8 cellular contexts compared by ENCODE assay signal in the genomic region with DNA sequence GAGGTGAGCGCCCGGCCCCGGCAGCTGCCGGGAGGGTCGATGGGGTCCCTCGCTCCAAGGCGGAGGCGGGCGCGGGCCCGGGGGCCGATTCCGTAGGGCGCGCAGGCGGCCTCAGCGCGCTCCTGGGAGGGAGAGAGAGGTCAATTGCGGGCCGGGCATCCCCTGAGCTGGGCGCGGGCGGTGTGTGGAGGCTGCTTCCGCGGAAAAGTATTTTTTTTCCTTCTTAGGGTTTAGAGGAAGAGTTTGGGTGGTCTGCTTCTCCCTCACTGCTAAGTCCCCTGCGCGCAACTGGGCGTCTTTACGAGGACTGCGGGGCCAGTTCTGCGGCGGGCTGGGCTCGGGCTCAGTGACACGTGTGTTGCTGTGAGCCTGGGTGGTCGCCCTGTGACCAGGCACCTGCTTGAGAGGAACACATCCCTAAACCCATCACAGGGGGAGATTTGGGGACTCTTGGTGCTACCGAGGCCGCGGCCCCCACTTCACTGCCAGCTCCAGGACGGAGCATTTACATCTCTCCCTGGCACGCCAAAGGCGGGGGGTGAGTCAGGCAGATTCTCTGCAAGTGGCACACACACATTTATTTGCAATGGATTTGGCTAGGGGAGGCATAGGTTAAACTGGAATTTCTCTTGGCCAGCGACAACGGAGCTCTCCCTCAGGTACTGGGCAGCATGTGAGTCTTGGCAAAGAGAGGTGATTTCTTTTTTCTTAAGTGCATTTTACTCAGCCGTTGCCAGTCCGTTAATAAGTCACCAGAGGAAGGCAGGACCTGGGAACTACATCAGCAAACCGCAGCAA.
DNase-seq lines count a peak whose midpoint lies in the region; ATAC-seq and TF ChIP-seq lines count a peak whose summit lies in the region.

No MANE protein-coding gene starts in this region.

- no peaks in the 10 kb centered on the region for H4K20me1 ChIP-seq in H9 (ENCODE audit: control insufficient read depth, insufficient read depth, insufficient read length)

- CTCF ChIA-PET in CD8-positive, alpha-beta T cell (lab: Charles Lee) = interaction anchor here (0.7 to 2.0 kb wide), 3 partner anchors 14 to 29 kb away, joined by 3 to 4 read pairs (median 3); no protein-coding TSS in a partner anchor

- peaks cover 17% of the 10 kb centered on the region for H3K23me2 ChIP-seq in H9 (ENCODE audit: insufficient read length, low read depth, low read length, poor library complexity, severe bottlenecking)

- WGBS in H9 (ENCODE audit: extremely low coverage, insufficient read length, low lambda C conversion rate) = no CpG with 5 or more reads among the region's 46 CpGs

- H3K4me1 ChIP-seq in CD8-positive, alpha-beta T cell (ENCODE audit: insufficient read depth, low read length) = peaks cover 15% of the 10 kb centered on the region
- H3K4me1 ChIP-seq in H9 (ENCODE audit: insufficient read depth, low read length) = no peaks in the 10 kb centered on the region

- H3K27me3 Mint-ChIP-seq in CD8-positive, alpha-beta T cell (ENCODE audit: low read depth) = peaks cover 29% of the 10 kb centered on the region
- H3K27me3 Mint-ChIP-seq in H9 (ENCODE audit: low read depth) = peaks cover 50% of the 10 kb centered on the region

- no peaks in the 10 kb centered on the region for H3K79me2 ChIP-seq in H9 (ENCODE audit: insufficient read depth, low read length)

- H3K4me1 Mint-ChIP-seq in CD8-positive, alpha-beta T cell (ENCODE audit: low read depth) = peaks cover 32% of the 10 kb centered on the region
- peaks cover 12 to 17% of the 10 kb centered on the region in 2 experiments for H3K4me1 Mint-ChIP-seq in H9

- no peak overlapping the region for H4K91ac ChIP-seq in H9 (ENCODE audit: insufficient read length, low read depth, low read length)

- H3K9me3 Mint-ChIP-seq in CD8-positive, alpha-beta T cell = no peaks in the 10 kb centered on the region
- no peaks in the 10 kb centered on the region; a peak in 1 of 5 replicates for H3K9me3 Mint-ChIP-seq in H9

- peak overlapping the region; percentile 38 for H3K4me3 ChIP-seq in CD8-positive, alpha-beta T cell (ENCODE audit: low read depth, low read length)

- H3K27ac Mint-ChIP-seq in CD8-positive, alpha-beta T cell = peak overlapping the region; percentile 30
- peak overlapping the region in 1 of 3 experiments; percentile 27; a peak in 1 of 7 replicates for H3K27ac Mint-ChIP-seq in H9

- peak overlapping the region; percentile 4 for H3K9ac ChIP-seq in H9 (ENCODE audit: extremely low read depth, insufficient read length, low read length)

- no peak overlapping the region for H2BK120ac ChIP-seq in H9 (ENCODE audit: low read depth, low read length, poor library complexity, severe bottlenecking)

- no peak overlapping the region for H4K5ac ChIP-seq in H9 (ENCODE audit: insufficient read length, low read depth, low read length)

- no peaks in the 10 kb centered on the region for H3K79me1 ChIP-seq in H9 (ENCODE audit: insufficient read depth, low read depth, low read length, poor library complexity, severe bottlenecking)

- H2BK20ac ChIP-seq in H9 (ENCODE audit: low read depth, low read length, poor library complexity, severe bottlenecking) = no peak overlapping the region

- no peaks in the 10 kb centered on the region for H3K36me3 ChIP-seq in CD8-positive, alpha-beta T cell (ENCODE audit: insufficient read depth, low read length)

- no peak overlapping the region for H2AK5ac ChIP-seq in H9 (ENCODE audit: insufficient read length, low read length)

- H3K9me3 ChIP-seq in CD8-positive, alpha-beta T cell (ENCODE audit: low read length) = no peaks in the 10 kb centered on the region
- H3K9me3 ChIP-seq in H9 (ENCODE audit: control insufficient read depth, low read depth, low read length) = no peaks in the 10 kb centered on the region

- TF ChIP-seq CTCF in CD8-positive, alpha-beta T cell (IDR thresholded peaks at IDR 0.05) = no peak
- no peak for TF ChIP-seq CTCF in H9 (conservative IDR thresholded peaks at IDR 0.05)

- no peak overlapping the region for H2BK15ac ChIP-seq in H9 (ENCODE audit: low read depth, low read length)

- peak in 4 of 7 experiments; percentile 12 to 54 (median 22) for DNase-seq in CD8-positive, alpha-beta T cell
- DNase-seq in H9 (peak; percentile 56), cerebellum (ENCODE audit: low spot score) (peak; percentile 31), left lobe of liver (ENCODE audit: low spot score) (peak; percentile 76)
- peak; percentile 9 for DNase-seq in stimulated activated CD8-positive, alpha-beta memory T cell treated with anti-CD3 and anti-CD28 coated beads, Interleukin-12 subunit alpha, Interleukin-12 subunit beta, amount 100 ng/mL, for 4 hours (ENCODE audit: low read depth)

- intact Hi-C loops in CD8-positive, alpha-beta T cell (cut with DNase I, micrococcal nuclease) = loop anchor here (5.0 kb wide), 3 partner anchors 75 to 1115 kb away; a partner anchor contains a TSS

- H3K4ac ChIP-seq in H9 (ENCODE audit: low read depth, low read length) = no peak overlapping the region

- no peak overlapping the region for H3K23ac ChIP-seq in H9 (ENCODE audit: insufficient read length, low read depth, low read length)

- no peak overlapping the region for H3T11ph ChIP-seq in H9 (ENCODE audit: low read length)

- H3K4me2 ChIP-seq in H9 (ENCODE audit: insufficient read depth, insufficient read length, low read length) = peak overlapping the region; percentile 92

- POLR2A ChIA-PET in CD8-positive, alpha-beta T cell (lab: Charles Lee) = interaction anchor here (1.5 kb wide), 1 partner anchor 13 kb away, joined by 3 read pairs; no protein-coding TSS in a partner anchor

- no peak overlapping the region for H3K27ac ChIP-seq in CD8-positive, alpha-beta T cell (ENCODE audit: low read depth, low read length)
- no peak overlapping the region for H3K27ac ChIP-seq in H9 (ENCODE audit: insufficient read length, low read depth, low read length)

- no peak overlapping the region for H2BK12ac ChIP-seq in H9 (ENCODE audit: insufficient read length, low read depth, low read length)

- H2BK5ac ChIP-seq in H9 (ENCODE audit: insufficient read length, low read length) = no peak overlapping the region

- H3K14ac ChIP-seq in H9 (ENCODE audit: insufficient read depth, low read length) = no peak overlapping the region; the same call in 1 of the 2 replicates

- H3K27me3 ChIP-seq in CD8-positive, alpha-beta T cell (ENCODE audit: insufficient read depth, low read length) = no peaks in the 10 kb centered on the region
- peaks cover 17% of the 10 kb centered on the region; the same call in 1 of the 2 replicates for H3K27me3 ChIP-seq in H9 (ENCODE audit: insufficient read depth, low read length)

- H4K8ac ChIP-seq in H9 (replicated peaks; ENCODE audit: insufficient read length, low read depth, low read length) = no peak overlapping the region

- no peak overlapping the region for H2AFZ ChIP-seq in H9 (ENCODE audit: low read length)

- H3K36me3 Mint-ChIP-seq in CD8-positive, alpha-beta T cell = peaks cover 1% of the 10 kb centered on the region
- no peaks in the 10 kb centered on the region; a peak in 1 of 7 replicates for H3K36me3 Mint-ChIP-seq in H9 (ENCODE audit: insufficient read depth in 1 of 3, low read depth in 3 of 3)

- ATAC-seq in CD8-positive, alpha-beta T cell = peak; percentile 23
- ATAC-seq in SK-N-SH treated with all-trans-retinoic acid at 6 μM for 48 hours (peak; percentile 34), left lobe of liver (peak; percentile 62), HG03108 (IDR thresholded peaks at IDR 0.05; ENCODE audit: unreplicated experiment) (no peak), GM21723 (IDR thresholded peaks at IDR 0.05; ENCODE audit: unreplicated experiment) (no peak)

- no peak overlapping the region for H3K18ac ChIP-seq in H9 (ENCODE audit: insufficient read length, low read depth, low read length)

- peak overlapping the region; percentile 83 for H3K4me3 Mint-ChIP-seq in CD8-positive, alpha-beta T cell
- peak overlapping the region; percentile 79 to 89 for H3K4me3 Mint-ChIP-seq in H9

- no peak overlapping the region for H3K56ac ChIP-seq in H9 (ENCODE audit: insufficient read length, low read depth, low read length)

TF ChIP-seq in SK-N-SH treated with all-trans-retinoic acid at 6 μM for 48 hours, 23 proteins besides CTCF, POLR2A, EP300 and RAD21 (continues in another document):
- TF ChIP-seq ZNF565 (CRISPR knock-in tag; conservative IDR thresholded peaks at IDR 0.05; ENCODE audit: low read depth) = no peak
- no peak for TF ChIP-seq ZFP3 (CRISPR knock-in tag; IDR thresholded peaks at IDR 0.05)
- TF ChIP-seq, protein P1, sequence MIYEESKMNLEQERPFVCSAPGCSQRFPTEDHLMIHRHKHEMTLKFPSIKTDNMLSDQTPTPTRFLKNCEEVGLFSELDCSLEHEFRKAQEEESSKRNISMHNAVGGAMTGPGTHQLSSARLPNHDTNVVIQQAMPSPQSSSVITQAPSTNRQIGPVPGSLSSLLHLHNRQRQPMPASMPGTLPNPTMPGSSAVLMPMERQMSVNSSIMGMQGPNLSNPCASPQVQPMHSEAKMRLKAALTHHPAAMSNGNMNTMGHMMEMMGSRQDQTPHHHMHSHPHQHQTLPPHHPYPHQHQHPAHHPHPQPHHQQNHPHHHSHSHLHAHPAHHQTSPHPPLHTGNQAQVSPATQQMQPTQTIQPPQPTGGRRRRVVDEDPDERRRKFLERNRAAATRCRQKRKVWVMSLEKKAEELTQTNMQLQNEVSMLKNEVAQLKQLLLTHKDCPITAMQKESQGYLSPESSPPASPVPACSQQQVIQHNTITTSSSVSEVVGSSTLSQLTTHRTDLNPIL (CRISPR knock-in tag; IDR thresholded peaks at IDR 0.05; ENCODE audit: low read depth) = no peak
- no peak for TF ChIP-seq ESRRG (CRISPR knock-in tag; IDR thresholded peaks at IDR 0.05)
- TF ChIP-seq PPARA (CRISPR knock-in tag; IDR thresholded peaks at IDR 0.05; ENCODE audit: borderline replicate concordance) = no peak
- no peak for TF ChIP-seq ISL1 (CRISPR knock-in tag; IDR thresholded peaks at IDR 0.05)
- no peak for TF ChIP-seq RARB (CRISPR knock-in tag; IDR thresholded peaks at IDR 0.05)
- no peak for TF ChIP-seq ZNF70 (CRISPR knock-in tag; IDR thresholded peaks at IDR 0.05)

Comparison
In these comparisons a context has a peak if more than half of its experiments do, and no peak if none do; other contexts are left out.
1. ATAC-seq: peak in CD8-positive, alpha-beta T cell (single experiment), SK-N-SH treated with all-trans-retinoic acid at 6 μM for 48 hours (single experiment) and left lobe of liver (single experiment); none in HG03108 (single experiment) and GM21723 (single experiment).
2. DNase-seq: peak in every context shown above with its lines; median percentile 76 in left lobe of liver; 56 in H9; 31 in cerebellum; 22 in CD8-positive, alpha-beta T cell; 9 in stimulated activated CD8-positive, alpha-beta memory T cell treated with anti-CD3 and anti-CD28 coated beads, Interleukin-12 subunit alpha, Interleukin-12 subunit beta, amount 100 ng/mL, for 4 hours.